In genomic region chr12:56189918-56190694, GRCh38 we compare ENCODE assay signal across 8 cellular contexts. TPM values are rescaled to one million over a fixed set of nuclear protein-coding genes. Genes with fewer than 3 reads are reported as not detected.
DNase-seq lines count a peak whose midpoint lies in the region; ATAC-seq, FAIRE-seq and TF ChIP-seq lines count a peak whose summit lies in the region.

No MANE protein-coding gene starts in this region.

- H3K4me3 ChIP-seq in GM06990 (replicated peaks; ENCODE audit: low read depth, low read length) = peak overlapping the region; percentile 77
- H3K4me3 ChIP-seq in astrocyte (ENCODE audit: insufficient read depth, low read depth, low read length) = peak overlapping the region; percentile 99
- H3K4me3 ChIP-seq in hepatocyte = peak overlapping the region; percentile 99

- peak overlapping the region; percentile 93 for H3K27ac Mint-ChIP-seq in astrocyte (ENCODE audit: unreplicated experiment)

- DNase-seq in GM06990 (ENCODE audit: extremely low read depth, insufficient read length) (peak; percentile 90), NCI-H187 treated with DMSO at 0.1 percent for 48 hours (lab: John Stamatoyannopoulos, UW) (peak; percentile 60), T-helper 9 cell (peak; percentile 58), astrocyte (ENCODE audit: low read depth) (peak; percentile 57), hepatocyte (ENCODE audit: low spot score) (peak; percentile 92), putamen (ENCODE audit: low spot score) (peak; percentile 86), urothelium cell line (ENCODE audit: low spot score) (peak; percentile 82)

- peak overlapping the region; percentile 92 for H3K9ac ChIP-seq in astrocyte (ENCODE audit: low read length)

- H3K4me2 ChIP-seq in astrocyte (ENCODE audit: low read length) (peak overlapping the region; percentile 100), hepatocyte (peak overlapping the region; percentile 96)

- H4K20me1 ChIP-seq in astrocyte (ENCODE audit: insufficient read depth, low read length) (peaks cover 23% of the 10 kb centered on the region), hepatocyte (ENCODE audit: insufficient read depth, poor library complexity, severe bottlenecking) (peaks cover 8% of the 10 kb centered on the region)

- peaks cover 6% of the 10 kb centered on the region for H3K4me1 Mint-ChIP-seq in astrocyte (ENCODE audit: low read depth, unreplicated experiment)

- no peaks in the 10 kb centered on the region for H3K9me3 Mint-ChIP-seq in astrocyte (ENCODE audit: unreplicated experiment)

- WGBS in hepatocyte (ENCODE audit: low lambda C conversion rate, missing lambda C conversion rate) = 3% methylated on average over 42 of the region's 42 CpGs

- H3K9me2 ChIP-seq in hepatocyte (replicated peaks; ENCODE audit: insufficient read depth) = no peaks in the 10 kb centered on the region

- peaks cover 3% of the 10 kb centered on the region for H3K36me3 Mint-ChIP-seq in astrocyte (ENCODE audit: low read depth, unreplicated experiment)

- H3K27me3 ChIP-seq in GM06990 (replicated peaks; ENCODE audit: control insufficient read depth, insufficient read depth, low read length) (no peaks in the 10 kb centered on the region), astrocyte (ENCODE audit: insufficient read depth, low read length) (no peaks in the 10 kb centered on the region), hepatocyte (no peaks in the 10 kb centered on the region)

- ATAC-seq in HG02870 (IDR thresholded peaks at IDR 0.05; ENCODE audit: unreplicated experiment) = peak; percentile 36

- no peak for TF ChIP-seq CTCF in GM06990 (IDR thresholded peaks at IDR 0.05; ENCODE audit: insufficient read depth, low read length, poor library complexity, severe bottlenecking)
- no peak for TF ChIP-seq CTCF in astrocyte (IDR thresholded peaks at IDR 0.05; ENCODE audit: insufficient read depth, low read depth, low read length)
- TF ChIP-seq CTCF in hepatocyte (IDR thresholded peaks at IDR 0.05; ENCODE audit: poor library complexity) = no peak

- H3K27me3 Mint-ChIP-seq in astrocyte (ENCODE audit: low read depth, unreplicated experiment) = no peaks in the 10 kb centered on the region

- peak overlapping the region; percentile 96 for H3K4me3 Mint-ChIP-seq in astrocyte (ENCODE audit: unreplicated experiment)

- no peaks in the 10 kb centered on the region for H3K9me3 ChIP-seq in astrocyte (ENCODE audit: insufficient read depth, low read depth, low read length)
- H3K9me3 ChIP-seq in hepatocyte (ENCODE audit: low read depth) = no peaks in the 10 kb centered on the region

- H3K36me3 ChIP-seq in GM06990 (ENCODE audit: control insufficient read depth, insufficient read depth, low read length) (peaks cover 2% of the 10 kb centered on the region), astrocyte (ENCODE audit: insufficient read depth, low read length) (peaks cover 9% of the 10 kb centered on the region), hepatocyte (replicated peaks; ENCODE audit: insufficient read depth, low read depth) (no peaks in the 10 kb centered on the region)

- H3K27ac ChIP-seq in astrocyte (ENCODE audit: low read depth, low read length) (peak overlapping the region; percentile 66), hepatocyte (peak overlapping the region; percentile 99)

- FAIRE-seq in astrocyte (lab: Jason Lieb, UNC) (no peak), urothelium cell line (lab: Jason Lieb, UNC) (no peak)

- H3K79me2 ChIP-seq in astrocyte (ENCODE audit: insufficient read depth, low read length) (peaks cover 30% of the 10 kb centered on the region), hepatocyte (peaks cover 41% of the 10 kb centered on the region)

- peaks cover 13% of the 10 kb centered on the region for H3K4me1 ChIP-seq in astrocyte (ENCODE audit: insufficient read depth, low read length)
- peaks cover 7% of the 10 kb centered on the region for H3K4me1 ChIP-seq in hepatocyte (ENCODE audit: insufficient read depth)

- H2AFZ ChIP-seq in astrocyte (ENCODE audit: low read depth, low read length) (peak overlapping the region; percentile 100), hepatocyte (peak overlapping the region; percentile 100)

RNA-seq across cellular contexts. Expression of gene SMARCC2, which starts 0.8 kb away (rescaled TPM):
- total RNA-seq in astrocyte (57.5 and 57.6 TPM in 2 replicates), hepatocyte (34.8 and 37.4 TPM in 2 replicates)
- 68.6 and 72.4 TPM in 2 replicates for polyA plus RNA-seq in hepatocyte

RNA-seq across cellular contexts. Expression of gene RNF41, which starts 31.6 kb away (rescaled TPM):
- total RNA-seq in astrocyte (85.8 and 85.9 TPM in 2 replicates), hepatocyte (47.6 and 66.4 TPM in 2 replicates)
- 12.2 and 22.5 TPM in 2 replicates for polyA plus RNA-seq in hepatocyte

RNA-seq across cellular contexts. Expression of gene MYL6, which starts 31.9 kb away (rescaled TPM):
- total RNA-seq in astrocyte (2,485 and 2,685 TPM in 2 replicates), hepatocyte (1,441 and 1,490 TPM in 2 replicates)
- polyA plus RNA-seq in hepatocyte = 2,273 and 2,387 TPM in 2 replicates

RNA-seq across cellular contexts. Expression of gene NABP2, which starts 34.0 kb away (rescaled TPM):
- total RNA-seq in astrocyte (29.1 and 29.9 TPM in 2 replicates), hepatocyte (21.9 and 35.4 TPM in 2 replicates)
- polyA plus RNA-seq in hepatocyte = 12.4 and 12.5 TPM in 2 replicates

RNA-seq across cellular contexts. Expression of gene MYL6B, which starts 37.7 kb away (rescaled TPM):
- total RNA-seq in astrocyte = 110 and 118 TPM in 2 replicates
- total RNA-seq in hepatocyte = 80.6 and 98.1 TPM in 2 replicates
- polyA plus RNA-seq in hepatocyte = 82.2 and 83.9 TPM in 2 replicates

Comparison
In these comparisons a context has a peak if more than half of its experiments do, and no peak if none do; other contexts are left out.
1. Peak in every context shown above with its lines: DNase-seq, ATAC-seq, H3K4me3 ChIP-seq and H3K27ac ChIP-seq.